In the genomic region with DNA sequence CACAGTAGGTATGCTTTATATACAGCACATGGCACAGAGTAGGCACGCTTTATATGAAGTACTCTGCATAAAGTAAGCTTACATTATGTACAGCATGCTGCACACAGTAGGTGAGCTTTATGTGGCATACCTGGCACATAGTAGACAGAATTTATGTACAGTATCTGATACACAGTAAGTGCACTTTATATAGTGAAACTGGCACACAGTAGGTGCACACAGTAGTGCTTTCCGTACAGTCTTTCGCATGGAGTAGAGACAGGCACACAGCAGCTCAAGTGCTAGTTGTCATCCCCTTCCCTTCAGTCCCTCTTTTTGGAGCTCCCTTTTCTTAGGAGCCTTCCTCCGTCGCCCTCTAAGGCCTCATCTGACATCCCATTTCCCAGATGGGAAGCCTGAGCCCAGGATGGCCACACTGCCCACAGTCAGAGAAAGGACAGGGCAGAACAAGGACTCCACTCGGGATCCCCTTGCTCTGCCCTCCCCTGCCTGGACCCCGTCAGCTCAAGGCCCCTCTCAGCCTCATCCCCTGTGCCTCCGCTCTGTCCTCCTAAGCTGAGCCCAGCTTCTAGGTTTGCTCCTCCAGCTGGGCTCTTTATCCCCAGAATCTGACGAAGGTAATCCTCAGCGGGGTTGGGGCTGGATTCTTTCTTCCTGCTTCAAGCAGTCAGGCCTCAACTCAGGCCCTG, we compare ENCODE assay signal across 1 cellular context.
TF ChIP-seq lines count a peak whose summit lies in the region.

No MANE protein-coding gene starts in this region.

TF ChIP-seq in K562, 482 proteins besides CTCF, POLR2A, EP300 and RAD21:
- TF ChIP-seq ADNP (tag; IDR thresholded peaks at IDR 0.05): peak; percentile 51; the same call in 1 of the 2 replicates
- peak; percentile 57; the same call in 1 of the 2 replicates for TF ChIP-seq ZKSCAN1 (IDR thresholded peaks at IDR 0.05; ENCODE audit: low read depth, low read length)
- no peak for TF ChIP-seq ZNF76 (CRISPR knock-in tag; IDR thresholded peaks at IDR 0.05; ENCODE audit: borderline replicate concordance)
